22 cellular contexts compared by ENCODE assay signal in the genomic region with DNA sequence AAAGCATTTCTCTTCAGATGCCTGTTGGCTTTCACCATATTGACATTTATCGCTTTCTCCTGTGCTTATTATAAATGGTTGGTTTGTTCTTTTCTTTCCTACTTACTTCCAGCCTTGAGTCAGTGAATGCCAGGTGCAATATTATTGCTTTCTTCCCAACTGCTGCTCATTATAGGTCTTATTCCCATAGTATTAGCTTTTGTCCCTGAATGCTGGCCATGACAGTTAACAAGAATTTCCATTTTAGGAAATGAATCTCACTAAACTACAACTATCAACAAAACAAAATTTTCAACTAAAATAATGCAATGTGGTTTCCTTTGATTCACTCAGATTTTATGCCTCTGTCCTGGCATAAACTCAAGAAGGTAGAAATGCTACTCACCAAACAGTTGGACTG.
"Had no signal": no experiment of that assay in that cellular context is flagged by ENCODE, and none has a peak within 500 bp of the region (broad histone marks: within the 10 kb centered on the region; RNA-seq: fewer than 3 reads in every experiment).

No MANE protein-coding gene starts in this region.

- H3K4me3 ChIP-seq: gastrocnemius medialis, hepatocyte, left lung, mucosa of descending colon, pancreas, right lobe of liver, suprapubic skin, transverse colon, vagina had no signal

- H3K9me3 ChIP-seq: gastrocnemius medialis, left lung, mucosa of descending colon, neutrophil, pancreas, right lobe of liver, suprapubic skin, transverse colon, vagina had no signal

- H3K27me3 ChIP-seq: gastrocnemius medialis, hepatocyte, left lung, neutrophil, pancreas, right lobe of liver, suprapubic skin, transverse colon, vagina had no signal

- DNase-seq: effector CD8-positive, alpha-beta T cell; gastrocnemius medialis; left lung; naive B cell; pancreas; right lobe of liver; stimulated activated CD4-positive, alpha-beta T cell treated with anti-CD3 and anti-CD28 coated beads, Interleukin-12 subunit alpha, Interleukin-12 subunit beta, amount 100 ng/mL, for 4 hours; stimulated activated CD4-positive, alpha-beta T cell treated with anti-CD3 and anti-CD28 coated beads, Interleukin-1b, Interleukin-23, amount 100 ng/mL, for 48 hours; stimulated activated CD4-positive, alpha-beta T cell treated with anti-CD3 and anti-CD28 coated beads, Interleukin-4, amount 100 ng/mL, for 1 hour; stimulated activated naive CD4-positive, alpha-beta T cell; stimulated activated naive CD8-positive, alpha-beta T cell treated with anti-CD3 and anti-CD28 coated beads, Interleukin-15, amount 100 ng/mL, for 72 hours had no signal

- H3K36me3 ChIP-seq: gastrocnemius medialis, pancreas, right lobe of liver, suprapubic skin, transverse colon, vagina had no signal

- H2AFZ ChIP-seq: hepatocyte had no signal

- H3K79me2 ChIP-seq: hepatocyte had no signal

- H3K27ac ChIP-seq: epithelial cell of prostate, gastrocnemius medialis, hepatocyte, left lung, neutrophil, pancreas, right lobe of liver, suprapubic skin, transverse colon, vagina had no signal

- H3K4me2 ChIP-seq: hepatocyte had no signal

- FAIRE-seq: small intestine had no signal

- H3K4me1 ChIP-seq: gastrocnemius medialis, left lung, pancreas, transverse colon, vagina had no signal

- ATAC-seq: esophagus mucosa; left cardiac atrium; mucosa of descending colon; natural killer cell treated with Interleukin-12 subunit alpha and Interleukin-12 subunit beta and Interleukin-15 and Interleukin-18, amount 100 ng/mL, for 72 hours; stimulated activated naive CD8-positive, alpha-beta T cell treated with anti-CD3 and anti-CD28 coated beads, Interleukin-15, amount 100 ng/mL, for 72 hours had no signal
